ENCODE assay signal across 1 cellular context in genomic region chr6:27251672-27252251, GRCh38.
TF ChIP-seq lines count a peak whose summit lies in the region.

No MANE protein-coding gene starts in this region.

TF ChIP-seq in H1, 55 proteins besides CTCF, POLR2A, EP300 and RAD21:
- TF ChIP-seq POLR2AphosphoS5 (IDR thresholded peaks at IDR 0.05; ENCODE audit: low read depth, low read length) = peak; percentile 64
- TF ChIP-seq CHD2 (IDR thresholded peaks at IDR 0.05; ENCODE audit: low read length) = peak; percentile 53; the same call in 1 of the 2 replicates
- TF ChIP-seq TBP (IDR thresholded peaks at IDR 0.05; ENCODE audit: low read depth, low read length) = peak; percentile 55
- TF ChIP-seq MAX (IDR thresholded peaks at IDR 0.05) = peak; percentile 75
- TF ChIP-seq CEBPB (IDR thresholded peaks at IDR 0.05; ENCODE audit: low read depth, low read length) = no peak
- TF ChIP-seq EZH2 (IDR thresholded peaks at IDR 0.05; ENCODE audit: low read depth, low read length, severe bottlenecking) = no peak
- no peak for TF ChIP-seq NANOG (IDR thresholded peaks at IDR 0.05; ENCODE audit: insufficient read depth, low read depth, low read length, poor library complexity, severe bottlenecking)
- TF ChIP-seq PHF8 (conservative IDR thresholded peaks at IDR 0.05; ENCODE audit: low read depth, low read length) = peak; percentile 63
- TF ChIP-seq ATF3 (IDR thresholded peaks at IDR 0.05; ENCODE audit: insufficient read depth, low read depth, low read length) = no peak
- no peak for TF ChIP-seq CBX5 (IDR thresholded peaks at IDR 0.05; ENCODE audit: low read depth, low read length)
- TF ChIP-seq TCF12 (IDR thresholded peaks at IDR 0.05; ENCODE audit: low read depth, low read length) = no peak
- no peak; the same call in 1 of the 2 replicates for TF ChIP-seq GTF2F1 (IDR thresholded peaks at IDR 0.05; ENCODE audit: borderline replicate concordance, low read depth, low read length)
- TF ChIP-seq SUZ12 (IDR thresholded peaks at IDR 0.05; ENCODE audit: low read length) = no peak
- TF ChIP-seq JUN (IDR thresholded peaks at IDR 0.05; ENCODE audit: low read depth, low read length) = no peak
- no peak for TF ChIP-seq USF2 (IDR thresholded peaks at IDR 0.05; ENCODE audit: low read length)
- peak; percentile 84; the same call in 1 of the 2 replicates for TF ChIP-seq SP1 (IDR thresholded peaks at IDR 0.05; ENCODE audit: low read depth, low read length)
- TF ChIP-seq EGR1 (IDR thresholded peaks at IDR 0.05; ENCODE audit: borderline replicate concordance, low read depth, low read length) = no peak
- TF ChIP-seq TAF1 (IDR thresholded peaks at IDR 0.05; ENCODE audit: low read depth, low read length) = peak; percentile 72; the same call in 1 of the 2 replicates
- TF ChIP-seq BRCA1 (IDR thresholded peaks at IDR 0.05; ENCODE audit: low read depth, low read length) = no peak
- TF ChIP-seq GABPA (IDR thresholded peaks at IDR 0.05; ENCODE audit: borderline replicate concordance, insufficient read depth, low read length) = no peak
- no peak for TF ChIP-seq RFX5 (IDR thresholded peaks at IDR 0.05; ENCODE audit: borderline replicate concordance, low read depth, low read length)
- no peak; the same call in 1 of the 2 replicates for TF ChIP-seq SP4 (IDR thresholded peaks at IDR 0.05; ENCODE audit: low read length)
- TF ChIP-seq RBBP5 (IDR thresholded peaks at IDR 0.05; ENCODE audit: borderline replicate concordance, low read depth, low read length) = 0 out of 2 replicates have a peak, but pooled peaks have one; percentile 55
- no peak for TF ChIP-seq HDAC6 (IDR thresholded peaks at IDR 0.05; ENCODE audit: low read depth, low read length)
- TF ChIP-seq ATF2 (IDR thresholded peaks at IDR 0.05; ENCODE audit: low read length) = no peak
- no peak for TF ChIP-seq E2F6 (IDR thresholded peaks at IDR 0.05)
- TF ChIP-seq NRF1 (IDR thresholded peaks at IDR 0.05; ENCODE audit: low read depth, low read length) = no peak
- TF ChIP-seq RNF2 (IDR thresholded peaks at IDR 0.05; ENCODE audit: borderline replicate concordance, low read depth, low read length, missing control alignments, poor library complexity, severe bottlenecking) = no peak
- no peak for TF ChIP-seq CHD1 (IDR thresholded peaks at IDR 0.05; ENCODE audit: low read depth, low read length)
- peak; percentile 81 for TF ChIP-seq CREB1 (IDR thresholded peaks at IDR 0.05)
- TF ChIP-seq HDAC2 (IDR thresholded peaks at IDR 0.05; ENCODE audit: borderline replicate concordance in 1 of 2, low read depth in 2 of 2, low read length in 2 of 2) = peak in 1 of 2 experiments; percentile 98; a peak in 2 of 4 replicates
- TF ChIP-seq SP2 (IDR thresholded peaks at IDR 0.05; ENCODE audit: low read length) = no peak; the same call in 1 of the 2 replicates
- TF ChIP-seq SIRT6 (IDR thresholded peaks at IDR 0.05; ENCODE audit: low read length) = no peak
- TF ChIP-seq CHD7 (IDR thresholded peaks at IDR 0.05; ENCODE audit: insufficient replicate concordance, low read length) = no peak
- TF ChIP-seq JUND (IDR thresholded peaks at IDR 0.05; ENCODE audit: low read length) = no peak
- TF ChIP-seq RXRA (IDR thresholded peaks at IDR 0.05; ENCODE audit: insufficient read depth, low read depth, low read length) = no peak
- TF ChIP-seq ASH2L (IDR thresholded peaks at IDR 0.05; ENCODE audit: low read length) = peak; percentile 9
- TF ChIP-seq SIX5 (IDR thresholded peaks at IDR 0.05; ENCODE audit: low read depth, low read length) = no peak
- no peak for TF ChIP-seq MAFK (IDR thresholded peaks at IDR 0.05; ENCODE audit: low read depth, low read length)
- no peak for TF ChIP-seq CTBP2 (IDR thresholded peaks at IDR 0.05; ENCODE audit: borderline replicate concordance, insufficient read depth, insufficient read length, low read length)
- no peak for TF ChIP-seq SRF (IDR thresholded peaks at IDR 0.05; ENCODE audit: low read depth, low read length)
- 0 out of 4 replicates have a peak, but pooled peaks of 1 of the 2 experiments have one; percentile 2 for TF ChIP-seq SIN3A (conservative IDR thresholded peaks at IDR 0.05 in 1 of 2, IDR thresholded peaks at IDR 0.05 in 1 of 2; ENCODE audit: low read depth in 1 of 2, low read length in 2 of 2)
- no peak for TF ChIP-seq KDM5A (IDR thresholded peaks at IDR 0.05; ENCODE audit: low read length)
- TF ChIP-seq TAF7 (optimal IDR thresholded peaks at IDR 0.05; ENCODE audit: borderline replicate concordance, low read depth, low read length) = no peak
- TF ChIP-seq SAP30 (IDR thresholded peaks at IDR 0.05; ENCODE audit: insufficient read depth, insufficient replicate concordance, low read length) = no peak
- TF ChIP-seq CBX8 (IDR thresholded peaks at IDR 0.05; ENCODE audit: borderline replicate concordance, low read depth, low read length) = no peak
- TF ChIP-seq YY1 (IDR thresholded peaks at IDR 0.05; ENCODE audit: low read depth, low read length) = 0 out of 2 replicates have a peak, but pooled peaks have one; percentile 32
- peak; percentile 67 for TF ChIP-seq KDM4A (IDR thresholded peaks at IDR 0.05; ENCODE audit: low read depth, low read length, severe bottlenecking)
- peak; percentile 98 for TF ChIP-seq KDM1A (IDR thresholded peaks at IDR 0.05; ENCODE audit: borderline replicate concordance, low read length)
- no peak for TF ChIP-seq BACH1 (IDR thresholded peaks at IDR 0.05; ENCODE audit: low read length)
- TF ChIP-seq BCL11A (IDR thresholded peaks at IDR 0.05; ENCODE audit: low read depth in 2 of 2, low read length in 2 of 2) = no peak
- TF ChIP-seq POU5F1 (IDR thresholded peaks at IDR 0.05; ENCODE audit: low read depth, low read length) = no peak
- no peak for TF ChIP-seq FOSL1 (IDR thresholded peaks at IDR 0.05; ENCODE audit: insufficient read depth, low read depth, low read length)
- no peak for TF ChIP-seq TEAD4 (IDR thresholded peaks at IDR 0.05; ENCODE audit: low read depth, low read length)
- TF ChIP-seq ZNF274 (IDR thresholded peaks at IDR 0.05; ENCODE audit: borderline replicate concordance, extremely low read depth, low read length) = no peak
